ENCODE assay signal across 1 cellular context in genomic region chr2:30652271-30652910, GRCh38.
TF ChIP-seq lines count a peak whose summit lies in the region.

No MANE protein-coding gene starts in this region.

TF ChIP-seq in GM23338, 12 proteins besides CTCF, POLR2A, EP300 and RAD21 (continued from another document):
- no peak for TF ChIP-seq ZNF462 (CRISPR knock-in tag; IDR thresholded peaks at IDR 0.05)
